ENCODE assay signal across 8 cellular contexts in genomic region chr18:75071484-75071785, GRCh38.
DNase-seq lines count a peak whose midpoint lies in the region; ATAC-seq and TF ChIP-seq lines count a peak whose summit lies in the region.

No MANE protein-coding gene starts in this region.

- H3K4me1 ChIP-seq in OCI-LY3 (ENCODE audit: low read length) (peaks cover 10% of the 10 kb centered on the region), endodermal cell (ENCODE audit: control insufficient read depth, insufficient read depth, low read length) (no peaks in the 10 kb centered on the region), skeletal muscle satellite cell (ENCODE audit: control insufficient read depth, insufficient read depth, low read length) (peaks cover 24% of the 10 kb centered on the region), body of pancreas (no peaks in the 10 kb centered on the region)

- H3K4me1 Mint-ChIP-seq in T-helper 1 cell treated with Interleukin-12 subunit alpha and Interleukin-12 subunit beta and Interleukin-4 antibody, amounts not matched to agents 30 μg/mL and 1 μg/mL, for 36 hours (ENCODE audit: low read depth), result peaks cover 30% of the 10 kb centered on the region
- peaks cover 3% of the 10 kb centered on the region for H3K4me1 Mint-ChIP-seq in endodermal cell

- peak overlapping the region; percentile 86 for H3K4me3 Mint-ChIP-seq in T-helper 1 cell treated with Interleukin-12 subunit alpha and Interleukin-12 subunit beta and Interleukin-4 antibody, amounts not matched to agents 30 μg/mL and 1 μg/mL, for 36 hours
- H3K4me3 Mint-ChIP-seq in endodermal cell, result no peak overlapping the region

- H4K20me1 ChIP-seq in OCI-LY3 (ENCODE audit: insufficient read depth, low read length), result no peaks in the 10 kb centered on the region

- H3K9me3 ChIP-seq in OCI-LY3 (ENCODE audit: insufficient read depth, low read length) (no peaks in the 10 kb centered on the region), endodermal cell (ENCODE audit: control insufficient read depth, low read length) (no peaks in the 10 kb centered on the region), skeletal muscle satellite cell (replicated peaks; ENCODE audit: low read length) (no peaks in the 10 kb centered on the region), body of pancreas (no peaks in the 10 kb centered on the region)

- intact Hi-C loops in body of pancreas (cut with DNase I), result no loop called here

- H3K9ac ChIP-seq in OCI-LY3 (ENCODE audit: low read length), result no peak overlapping the region
- H3K9ac ChIP-seq in endodermal cell (ENCODE audit: extremely low read depth, low read length, poor library complexity, severe bottlenecking), result no peak overlapping the region
- no peak overlapping the region for H3K9ac ChIP-seq in skeletal muscle satellite cell (ENCODE audit: low read depth, low read length)

- H3K4me2 ChIP-seq in OCI-LY3 (ENCODE audit: low read length) (no peak overlapping the region), skeletal muscle satellite cell (ENCODE audit: low read length) (peak overlapping the region; percentile 75)

- H3K36me3 Mint-ChIP-seq in T-helper 1 cell treated with Interleukin-12 subunit alpha and Interleukin-12 subunit beta and Interleukin-4 antibody, amounts not matched to agents 30 μg/mL and 1 μg/mL, for 36 hours (ENCODE audit: low read depth), result peaks cover 14% of the 10 kb centered on the region
- H3K36me3 Mint-ChIP-seq in endodermal cell (ENCODE audit: low read depth), result no peaks in the 10 kb centered on the region

- peaks cover 3% of the 10 kb centered on the region for H3K9me3 Mint-ChIP-seq in T-helper 1 cell treated with Interleukin-12 subunit alpha and Interleukin-12 subunit beta and Interleukin-4 antibody, amounts not matched to agents 30 μg/mL and 1 μg/mL, for 36 hours
- H3K9me3 Mint-ChIP-seq in endodermal cell, result no peaks in the 10 kb centered on the region

- H2AFZ ChIP-seq in OCI-LY3 (ENCODE audit: low read depth, low read length), result peak overlapping the region; percentile 44

- H3K27me3 Mint-ChIP-seq in T-helper 1 cell treated with Interleukin-12 subunit alpha and Interleukin-12 subunit beta and Interleukin-4 antibody, amounts not matched to agents 30 μg/mL and 1 μg/mL, for 36 hours (ENCODE audit: low read depth), result no peaks in the 10 kb centered on the region
- no peaks in the 10 kb centered on the region for H3K27me3 Mint-ChIP-seq in endodermal cell (ENCODE audit: insufficient read depth)

- H3K4me3 ChIP-seq in OCI-LY3 (ENCODE audit: low read length), result no peak overlapping the region
- no peak overlapping the region for H3K4me3 ChIP-seq in endodermal cell (ENCODE audit: low read length)
- no peak overlapping the region for H3K4me3 ChIP-seq in skeletal muscle satellite cell (ENCODE audit: low read length)
- no peak overlapping the region for H3K4me3 ChIP-seq in body of pancreas

- H3K36me3 ChIP-seq in OCI-LY3 (replicated peaks; ENCODE audit: low read depth, low read length), result no peaks in the 10 kb centered on the region
- no peaks in the 10 kb centered on the region for H3K36me3 ChIP-seq in endodermal cell (ENCODE audit: control insufficient read depth, insufficient read depth, low read length)
- H3K36me3 ChIP-seq in skeletal muscle satellite cell (ENCODE audit: insufficient read depth, low read length), result no peaks in the 10 kb centered on the region
- no peaks in the 10 kb centered on the region for H3K36me3 ChIP-seq in body of pancreas (replicated peaks in 1 of 2; ENCODE audit: insufficient read depth in 1 of 2, low read depth in 2 of 2)

- no peak for TF ChIP-seq POLR2A in body of pancreas (IDR thresholded peaks at IDR 0.05)

- H3K27me3 ChIP-seq in OCI-LY3 (ENCODE audit: low read depth, low read length) (no peaks in the 10 kb centered on the region), endodermal cell (ENCODE audit: control insufficient read depth, insufficient read depth, low read length, poor library complexity, severe bottlenecking) (no peaks in the 10 kb centered on the region), skeletal muscle satellite cell (ENCODE audit: control insufficient read depth, insufficient read depth, low read length) (no peaks in the 10 kb centered on the region), body of pancreas (no peaks in the 10 kb centered on the region)

- H3K27ac Mint-ChIP-seq in T-helper 1 cell treated with Interleukin-12 subunit alpha and Interleukin-12 subunit beta and Interleukin-4 antibody, amounts not matched to agents 30 μg/mL and 1 μg/mL, for 36 hours, result peak overlapping the region; percentile 100
- no peak overlapping the region for H3K27ac Mint-ChIP-seq in endodermal cell

- H3K27ac ChIP-seq in OCI-LY3 (ENCODE audit: low read length) (no peak overlapping the region), endodermal cell (ENCODE audit: low read depth, low read length) (no peak overlapping the region), body of pancreas (peak overlapping the region in 2 of 4 donors; percentile 55)

- H3K79me2 ChIP-seq in OCI-LY3 (ENCODE audit: low read length), result no peaks in the 10 kb centered on the region

- ATAC-seq in body of pancreas, result no peak

- no peak for DNase-seq in T-helper 1 cell
- peak; percentile 46 for DNase-seq in endodermal cell
- no peak for DNase-seq in OCI-M2 (lab: John Stamatoyannopoulos, UW; ENCODE audit: unreplicated experiment)
- no peak for DNase-seq in stimulated activated CD4-positive, alpha-beta T cell treated with anti-CD3 and anti-CD28 coated beads, Interleukin-4, amount 100 ng/mL, for 24 hours
- DNase-seq in body of pancreas, result no peak

- 94 to 95% methylated on average over 9 of the region's 9 CpGs for WGBS in endodermal cell (ENCODE audit: insufficient coverage in 1 of 2, insufficient read length in 1 of 2), 2 experiments
- 80 to 81% methylated on average over 9 of the region's 9 CpGs for WGBS in body of pancreas, 2 donors

- TF ChIP-seq CTCF in OCI-LY3 (IDR thresholded peaks at IDR 0.05; ENCODE audit: low read depth, low read length), result no peak
- TF ChIP-seq CTCF in endodermal cell (conservative IDR thresholded peaks at IDR 0.05), result no peak
- no peak for TF ChIP-seq CTCF in body of pancreas (IDR thresholded peaks at IDR 0.05)
